In genomic region chr6:141077355-141078333, GRCh38 we compare ENCODE assay signal across 8 cellular contexts.
DNase-seq lines count a peak whose midpoint lies in the region; ATAC-seq and TF ChIP-seq lines count a peak whose summit lies in the region.

No MANE protein-coding gene starts in this region.

- DNase-seq in stimulated activated CD4-positive, alpha-beta T cell treated with anti-CD3 and anti-CD28 coated beads, Interleukin-15, amount 100 ng/mL, for 24 hours: peak; percentile 13
- no peak for DNase-seq in stimulated activated CD4-positive, alpha-beta T cell treated with anti-CD3 and anti-CD28 coated beads, Interleukin-12 subunit alpha, Interleukin-12 subunit beta, amount 100 ng/mL, for 4 hours
- peak; percentile 32 for DNase-seq in NCI-H526 treated with DMSO at 0.1 percent for 48 hours (lab: John Stamatoyannopoulos, UW)
- peak; percentile 10 for DNase-seq in epithelial cell of esophagus (ENCODE audit: low read depth)
- DNase-seq in stromal cell of bone marrow (ENCODE audit: low read depth): peak; percentile 2
- no peak for DNase-seq in NCI-H2196 (lab: John Stamatoyannopoulos, UW; ENCODE audit: unreplicated experiment)
- no peak for DNase-seq in NCI-H128 (lab: John Stamatoyannopoulos, UW; ENCODE audit: unreplicated experiment)

- peak; percentile 98 for ATAC-seq in HG02938 (IDR thresholded peaks at IDR 0.05; ENCODE audit: unreplicated experiment)

- no peak overlapping the region for H3K4me3 ChIP-seq in epithelial cell of esophagus (ENCODE audit: low read length)

- TF ChIP-seq CTCF in epithelial cell of esophagus (IDR thresholded peaks at IDR 0.05; ENCODE audit: insufficient read depth, low read depth, low read length, missing control alignments): peak; percentile 17

Comparison
In these comparisons a context has a peak if more than half of its experiments do, and no peak if none do; other contexts are left out.
1. DNase-seq: peak in stimulated activated CD4-positive, alpha-beta T cell treated with anti-CD3 and anti-CD28 coated beads, Interleukin-15, amount 100 ng/mL, for 24 hours (single experiment), NCI-H526 treated with DMSO at 0.1 percent for 48 hours (single experiment), epithelial cell of esophagus (single experiment) and stromal cell of bone marrow (single experiment); none in stimulated activated CD4-positive, alpha-beta T cell treated with anti-CD3 and anti-CD28 coated beads, Interleukin-12 subunit alpha, Interleukin-12 subunit beta, amount 100 ng/mL, for 4 hours (single experiment), NCI-H2196 (single experiment) and NCI-H128 (single experiment).